1 cellular context compared by ENCODE assay signal in the genomic region with DNA sequence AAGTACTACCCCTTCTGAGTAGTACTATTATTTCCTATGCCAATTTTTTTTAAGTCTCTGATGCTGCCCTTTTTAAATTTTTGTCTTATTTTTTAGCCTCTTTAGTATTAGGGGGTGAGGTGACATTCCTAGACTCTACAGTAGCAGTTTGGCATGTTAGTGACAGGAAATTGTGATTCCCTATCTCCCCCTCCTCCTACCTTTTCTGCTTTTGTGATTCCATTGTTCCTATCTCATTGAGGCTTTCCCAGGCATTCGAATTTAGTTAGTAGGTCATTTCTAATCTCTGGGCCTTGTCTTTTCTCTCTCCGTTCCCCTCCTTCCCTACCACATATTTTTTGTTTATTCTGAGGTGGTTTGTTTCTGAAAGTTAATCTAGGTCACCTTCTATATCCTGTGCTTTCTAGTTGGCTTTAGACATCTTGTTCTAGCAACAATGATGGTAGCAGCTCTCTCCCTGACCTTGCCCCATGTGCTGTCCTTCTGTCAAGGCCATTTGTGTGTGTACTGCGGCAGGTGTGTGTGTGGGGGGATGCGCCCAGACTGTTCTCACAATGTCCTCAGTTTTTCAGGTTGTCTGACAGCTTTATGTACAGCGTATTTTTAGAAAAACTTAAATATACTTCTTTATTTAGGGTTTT.
TF ChIP-seq lines count a peak whose summit lies in the region.

No MANE protein-coding gene starts in this region.

TF ChIP-seq in GM23338, 12 proteins besides CTCF, POLR2A, EP300 and RAD21:
- TF ChIP-seq STAT1 (IDR thresholded peaks at IDR 0.05; ENCODE audit: unreplicated experiment) (no peak), EZH2phosphoT487 (IDR thresholded peaks at IDR 0.05; ENCODE audit: unreplicated experiment) (no peak), ZNF331 (CRISPR knock-in tag; IDR thresholded peaks at IDR 0.05; ENCODE audit: low read depth) (no peak), POLR2AphosphoS5 (IDR thresholded peaks at IDR 0.05; ENCODE audit: low read depth) (no peak), CREB1 (CRISPR knock-in tag; IDR thresholded peaks at IDR 0.05; ENCODE audit: low read depth) (no peak), NANOG (IDR thresholded peaks at IDR 0.05; ENCODE audit: borderline replicate concordance) (no peak), EZH2 (IDR thresholded peaks at IDR 0.05; ENCODE audit: low read depth, unreplicated experiment) (no peak), JUNB (IDR thresholded peaks at IDR 0.05; ENCODE audit: unreplicated experiment) (no peak), ZNF114 (CRISPR knock-in tag; IDR thresholded peaks at IDR 0.05) (no peak)
- TF ChIP-seq, protein P1, sequence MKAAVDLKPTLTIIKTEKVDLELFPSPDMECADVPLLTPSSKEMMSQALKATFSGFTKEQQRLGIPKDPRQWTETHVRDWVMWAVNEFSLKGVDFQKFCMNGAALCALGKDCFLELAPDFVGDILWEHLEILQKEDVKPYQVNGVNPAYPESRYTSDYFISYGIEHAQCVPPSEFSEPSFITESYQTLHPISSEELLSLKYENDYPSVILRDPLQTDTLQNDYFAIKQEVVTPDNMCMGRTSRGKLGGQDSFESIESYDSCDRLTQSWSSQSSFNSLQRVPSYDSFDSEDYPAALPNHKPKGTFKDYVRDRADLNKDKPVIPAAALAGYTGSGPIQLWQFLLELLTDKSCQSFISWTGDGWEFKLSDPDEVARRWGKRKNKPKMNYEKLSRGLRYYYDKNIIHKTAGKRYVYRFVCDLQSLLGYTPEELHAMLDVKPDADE (IDR thresholded peaks at IDR 0.05): no peak
- TF ChIP-seq, protein P2, sequence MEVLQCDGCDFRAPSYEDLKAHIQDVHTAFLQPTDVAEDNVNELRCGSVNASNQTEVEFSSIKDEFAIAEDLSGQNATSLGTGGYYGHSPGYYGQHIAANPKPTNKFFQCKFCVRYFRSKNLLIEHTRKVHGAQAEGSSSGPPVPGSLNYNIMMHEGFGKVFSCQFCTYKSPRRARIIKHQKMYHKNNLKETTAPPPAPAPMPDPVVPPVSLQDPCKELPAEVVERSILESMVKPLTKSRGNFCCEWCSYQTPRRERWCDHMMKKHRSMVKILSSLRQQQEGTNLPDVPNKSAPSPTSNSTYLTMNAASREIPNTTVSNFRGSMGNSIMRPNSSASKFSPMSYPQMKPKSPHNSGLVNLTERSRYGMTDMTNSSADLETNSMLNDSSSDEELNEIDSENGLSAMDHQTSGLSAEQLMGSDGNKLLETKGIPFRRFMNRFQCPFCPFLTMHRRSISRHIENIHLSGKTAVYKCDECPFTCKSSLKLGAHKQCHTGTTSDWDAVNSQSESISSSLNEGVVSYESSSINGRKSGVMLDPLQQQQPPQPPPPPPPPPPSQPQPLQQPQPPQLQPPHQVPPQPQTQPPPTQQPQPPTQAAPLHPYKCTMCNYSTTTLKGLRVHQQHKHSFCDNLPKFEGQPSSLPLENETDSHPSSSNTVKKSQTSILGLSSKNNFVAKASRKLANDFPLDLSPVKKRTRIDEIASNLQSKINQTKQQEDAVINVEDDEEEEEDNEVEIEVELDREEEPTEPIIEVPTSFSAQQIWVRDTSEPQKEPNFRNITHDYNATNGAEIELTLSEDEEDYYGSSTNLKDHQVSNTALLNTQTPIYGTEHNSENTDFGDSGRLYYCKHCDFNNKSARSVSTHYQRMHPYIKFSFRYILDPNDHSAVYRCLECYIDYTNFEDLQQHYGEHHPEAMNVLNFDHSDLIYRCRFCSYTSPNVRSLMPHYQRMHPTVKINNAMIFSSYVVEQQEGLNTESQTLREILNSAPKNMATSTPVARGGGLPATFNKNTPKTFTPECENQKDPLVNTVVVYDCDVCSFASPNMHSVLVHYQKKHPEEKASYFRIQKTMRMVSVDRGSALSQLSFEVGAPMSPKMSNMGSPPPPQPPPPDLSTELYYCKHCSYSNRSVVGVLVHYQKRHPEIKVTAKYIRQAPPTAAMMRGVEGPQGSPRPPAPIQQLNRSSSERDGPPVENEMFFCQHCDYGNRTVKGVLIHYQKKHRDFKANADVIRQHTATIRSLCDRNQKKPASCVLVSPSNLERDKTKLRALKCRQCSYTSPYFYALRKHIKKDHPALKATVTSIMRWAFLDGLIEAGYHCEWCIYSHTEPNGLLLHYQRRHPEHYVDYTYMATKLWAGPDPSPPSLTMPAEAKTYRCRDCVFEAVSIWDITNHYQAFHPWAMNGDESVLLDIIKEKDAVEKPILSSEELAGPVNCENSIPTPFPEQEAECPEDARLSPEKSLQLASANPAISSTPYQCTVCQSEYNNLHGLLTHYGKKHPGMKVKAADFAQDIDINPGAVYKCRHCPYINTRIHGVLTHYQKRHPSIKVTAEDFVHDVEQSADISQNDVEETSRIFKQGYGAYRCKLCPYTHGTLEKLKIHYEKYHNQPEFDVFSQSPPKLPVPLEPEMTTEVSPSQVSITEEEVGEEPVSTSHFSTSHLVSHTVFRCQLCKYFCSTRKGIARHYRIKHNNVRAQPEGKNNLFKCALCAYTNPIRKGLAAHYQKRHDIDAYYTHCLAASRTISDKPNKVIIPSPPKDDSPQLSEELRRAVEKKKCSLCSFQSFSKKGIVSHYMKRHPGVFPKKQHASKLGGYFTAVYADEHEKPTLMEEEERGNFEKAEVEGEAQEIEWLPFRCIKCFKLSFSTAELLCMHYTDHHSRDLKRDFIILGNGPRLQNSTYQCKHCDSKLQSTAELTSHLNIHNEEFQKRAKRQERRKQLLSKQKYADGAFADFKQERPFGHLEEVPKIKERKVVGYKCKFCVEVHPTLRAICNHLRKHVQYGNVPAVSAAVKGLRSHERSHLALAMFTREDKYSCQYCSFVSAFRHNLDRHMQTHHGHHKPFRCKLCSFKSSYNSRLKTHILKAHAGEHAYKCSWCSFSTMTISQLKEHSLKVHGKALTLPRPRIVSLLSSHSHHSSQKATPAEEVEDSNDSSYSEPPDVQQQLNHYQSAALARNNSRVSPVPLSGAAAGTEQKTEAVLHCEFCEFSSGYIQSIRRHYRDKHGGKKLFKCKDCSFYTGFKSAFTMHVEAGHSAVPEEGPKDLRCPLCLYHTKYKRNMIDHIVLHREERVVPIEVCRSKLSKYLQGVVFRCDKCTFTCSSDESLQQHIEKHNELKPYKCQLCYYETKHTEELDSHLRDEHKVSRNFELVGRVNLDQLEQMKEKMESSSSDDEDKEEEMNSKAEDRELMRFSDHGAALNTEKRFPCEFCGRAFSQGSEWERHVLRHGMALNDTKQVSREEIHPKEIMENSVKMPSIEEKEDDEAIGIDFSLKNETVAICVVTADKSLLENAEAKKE (CRISPR knock-in tag; IDR thresholded peaks at IDR 0.05): no peak
- TF ChIP-seq, protein P3, sequence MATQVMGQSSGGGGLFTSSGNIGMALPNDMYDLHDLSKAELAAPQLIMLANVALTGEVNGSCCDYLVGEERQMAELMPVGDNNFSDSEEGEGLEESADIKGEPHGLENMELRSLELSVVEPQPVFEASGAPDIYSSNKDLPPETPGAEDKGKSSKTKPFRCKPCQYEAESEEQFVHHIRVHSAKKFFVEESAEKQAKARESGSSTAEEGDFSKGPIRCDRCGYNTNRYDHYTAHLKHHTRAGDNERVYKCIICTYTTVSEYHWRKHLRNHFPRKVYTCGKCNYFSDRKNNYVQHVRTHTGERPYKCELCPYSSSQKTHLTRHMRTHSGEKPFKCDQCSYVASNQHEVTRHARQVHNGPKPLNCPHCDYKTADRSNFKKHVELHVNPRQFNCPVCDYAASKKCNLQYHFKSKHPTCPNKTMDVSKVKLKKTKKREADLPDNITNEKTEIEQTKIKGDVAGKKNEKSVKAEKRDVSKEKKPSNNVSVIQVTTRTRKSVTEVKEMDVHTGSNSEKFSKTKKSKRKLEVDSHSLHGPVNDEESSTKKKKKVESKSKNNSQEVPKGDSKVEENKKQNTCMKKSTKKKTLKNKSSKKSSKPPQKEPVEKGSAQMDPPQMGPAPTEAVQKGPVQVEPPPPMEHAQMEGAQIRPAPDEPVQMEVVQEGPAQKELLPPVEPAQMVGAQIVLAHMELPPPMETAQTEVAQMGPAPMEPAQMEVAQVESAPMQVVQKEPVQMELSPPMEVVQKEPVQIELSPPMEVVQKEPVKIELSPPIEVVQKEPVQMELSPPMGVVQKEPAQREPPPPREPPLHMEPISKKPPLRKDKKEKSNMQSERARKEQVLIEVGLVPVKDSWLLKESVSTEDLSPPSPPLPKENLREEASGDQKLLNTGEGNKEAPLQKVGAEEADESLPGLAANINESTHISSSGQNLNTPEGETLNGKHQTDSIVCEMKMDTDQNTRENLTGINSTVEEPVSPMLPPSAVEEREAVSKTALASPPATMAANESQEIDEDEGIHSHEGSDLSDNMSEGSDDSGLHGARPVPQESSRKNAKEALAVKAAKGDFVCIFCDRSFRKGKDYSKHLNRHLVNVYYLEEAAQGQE (IDR thresholded peaks at IDR 0.05; ENCODE audit: unreplicated experiment): no peak
TF ChIP-seq in GM23338: peak in this region for 0.
